ENCODE assay signal across 8 cellular contexts in the genomic region with DNA sequence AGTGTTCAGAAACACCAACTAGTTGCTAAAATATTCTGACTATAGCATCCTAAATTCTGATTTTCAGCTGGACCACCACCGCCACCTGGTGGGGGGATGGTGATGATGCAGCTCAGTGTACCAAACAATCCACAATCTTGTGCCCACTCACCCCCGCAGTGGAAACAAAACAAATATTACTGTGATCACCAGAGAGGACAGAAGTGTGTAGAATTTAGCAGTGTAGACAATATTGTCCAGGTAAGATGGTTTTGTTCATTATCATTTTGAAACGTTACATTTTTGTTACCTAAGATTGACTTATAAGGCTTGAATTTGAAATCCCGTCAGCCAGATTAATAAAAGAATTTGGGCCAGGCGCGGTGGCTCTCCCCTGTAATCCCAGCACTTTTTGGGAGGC. TPM values are rescaled to one million over a fixed set of nuclear protein-coding genes. Genes with fewer than 3 reads are reported as not detected.
DNase-seq lines count a peak whose midpoint lies in the region; ATAC-seq, FAIRE-seq and TF ChIP-seq lines count a peak whose summit lies in the region.

No MANE protein-coding gene starts in this region.

- H3K4me1 ChIP-seq in breast epithelium (no peaks in the 10 kb centered on the region), keratinocyte (ENCODE audit: control insufficient read depth, extremely low read depth, insufficient read depth, low read length) (no peaks in the 10 kb centered on the region)

- H3K36me3 ChIP-seq in breast epithelium (no peaks in the 10 kb centered on the region), keratinocyte (ENCODE audit: control insufficient read depth in 2 of 2, extremely low read depth in 1 of 2, insufficient read depth in 2 of 2, low read length in 2 of 2) (no peaks in the 10 kb centered on the region)

- no peaks in the 10 kb centered on the region for H3K27me3 ChIP-seq in breast epithelium
- H3K27me3 ChIP-seq in keratinocyte (ENCODE audit: control insufficient read depth, extremely low read depth, insufficient read depth, low read length) = no peaks in the 10 kb centered on the region

- no peaks in the 10 kb centered on the region for H3K79me2 ChIP-seq in keratinocyte (ENCODE audit: control insufficient read depth, insufficient read depth, low read length)

- intact Hi-C loops in breast epithelium (cut with DNase I; ENCODE audit: low total_unique reads) = no loop called here

- no peak overlapping the region for H3K4me3 ChIP-seq in AG09309 (ENCODE audit: control insufficient read depth, low read depth, low read length)
- no peak overlapping the region for H3K4me3 ChIP-seq in WI38 (ENCODE audit: low read depth, low read length)
- H3K4me3 ChIP-seq in breast epithelium = no peak overlapping the region
- no peak overlapping the region for H3K4me3 ChIP-seq in keratinocyte (ENCODE audit: control insufficient read depth in 2 of 3, extremely low read depth in 1 of 3, insufficient read depth in 2 of 3, low read depth in 1 of 3, low read length in 3 of 3)

- H3K27ac ChIP-seq in breast epithelium (no peak overlapping the region), keratinocyte (ENCODE audit: control insufficient read depth, insufficient read depth, low read length) (no peak overlapping the region)

- DNase-seq in AG09309 (ENCODE audit: low read depth) = no peak
- peak; percentile 41 for DNase-seq in M059J (ENCODE audit: low read depth)
- DNase-seq in breast epithelium (ENCODE audit: low spot score in 2 of 2) = peak; percentile 25 to 57
- no peak for DNase-seq in keratinocyte (ENCODE audit: low read depth, low spot score)
- peak; percentile 77 to 80 for DNase-seq in stimulated activated CD4-positive, alpha-beta T cell treated with anti-CD3 and anti-CD28 coated beads, Interleukin-2, amount 100 ng/mL, for 24 hours
- no peak for DNase-seq in GF-D8 (lab: John Stamatoyannopoulos, UW)

- TF ChIP-seq POLR2A in breast epithelium (IDR thresholded peaks at IDR 0.05) = no peak

- TF ChIP-seq CTCF in AG09309 (IDR thresholded peaks at IDR 0.05; ENCODE audit: control insufficient read depth, insufficient read depth, low read depth, low read length, missing control alignments) (peak; percentile 92), WI38 (IDR thresholded peaks at IDR 0.05; ENCODE audit: low read depth, low read length) (peak; percentile 87), breast epithelium (IDR thresholded peaks at IDR 0.05) (peak; percentile 82 to 84 (median 83)), keratinocyte (optimal IDR thresholded peaks at IDR 0.05 in 1 of 3, IDR thresholded peaks at IDR 0.05 in 1 of 3, conservative IDR thresholded peaks at IDR 0.05 in 1 of 3; ENCODE audit: extremely low read depth in 1 of 3, insufficient read depth in 2 of 3, low read length in 3 of 3) (peak; percentile 78 to 94 (median 93))

- H2AFZ ChIP-seq in keratinocyte (ENCODE audit: control insufficient read depth, low read length) = no peak overlapping the region

- no peaks in the 10 kb centered on the region for H3K9me1 ChIP-seq in keratinocyte (ENCODE audit: control insufficient read depth, extremely low read depth, insufficient read depth, low read length)

- peak; percentile 66 for ATAC-seq in GM18861 (IDR thresholded peaks at IDR 0.05; ENCODE audit: unreplicated experiment)

- H3K9me3 ChIP-seq in breast epithelium (no peaks in the 10 kb centered on the region), keratinocyte (ENCODE audit: control insufficient read depth, low read depth, low read length) (no peaks in the 10 kb centered on the region)

- H3K4me2 ChIP-seq in keratinocyte (ENCODE audit: control insufficient read depth, extremely low read depth, insufficient read depth, low read depth, low read length) = no peak overlapping the region

- H3K9ac ChIP-seq in keratinocyte (ENCODE audit: control insufficient read depth, extremely low read depth, insufficient read depth, low read length) = no peak overlapping the region

- H4K20me1 ChIP-seq in keratinocyte (ENCODE audit: control insufficient read depth, extremely low read depth, insufficient read depth, low read length) = no peaks in the 10 kb centered on the region

- FAIRE-seq in keratinocyte (lab: Jason Lieb, UNC) = peak; percentile 57

- dilution Hi-C loops in keratinocyte (cut with MboI; ENCODE audit: extremely low pct_ligation_motif_present, low sequenced_read_pairs) = no loop called here

RNA-seq across cellular contexts. Expression of a gene that starts 31.7 kb away (rescaled TPM):
- 53.1 and 55.5 TPM in 2 replicates for total RNA-seq in M059J (2014; rRNA removed; shearing (Covaris generic))
- 100 to 1,000 TPM in 1 of 3 donors, 10 to 100 TPM in 2; 70.2 to 101 (median 89.1) TPM for total RNA-seq in breast epithelium
- polyA plus RNA-seq in keratinocyte = 51.8 to 92.2 TPM (median 70.9 TPM) in 3 replicates
- polyA plus RNA-seq in keratinocyte (2011; ENCODE audit: low read depth) = 63.3 TPM
- 31.4 and 93.4 TPM in 2 replicates for polyA plus RNA-seq in keratinocyte (2011; cell fraction: cytosol; rRNA removed)
- polyA plus RNA-seq in keratinocyte (2011; cell fraction: nucleus; rRNA removed) = 102 and 118 TPM in 2 replicates
- 46.5 and 50.3 TPM in 2 replicates for polyA plus RNA-seq in keratinocyte (2012; ENCODE audit: low replicate concordance)
- 14.2 to 55.4 TPM (median 42.0 TPM) in 3 replicates for polyA minus RNA-seq in keratinocyte
- polyA minus RNA-seq in keratinocyte (2011; cell fraction: cytosol; rRNA and poly(A)+ RNA removed) = 73.5 TPM
- 35.8 and 71.8 TPM in 2 replicates for polyA minus RNA-seq in keratinocyte (2011; cell fraction: nucleus; rRNA and poly(A)+ RNA removed)

Comparison
In these comparisons a context has a peak if more than half of its experiments do, and no peak if none do; other contexts are left out.
1. DNase-seq: peak in M059J (single experiment), breast epithelium (2 of 2) and stimulated activated CD4-positive, alpha-beta T cell treated with anti-CD3 and anti-CD28 coated beads, Interleukin-2, amount 100 ng/mL, for 24 hours (2 of 2); none in AG09309 (single experiment), keratinocyte (single experiment) and GF-D8 (single experiment).
2. Peak in every context shown above with its lines, with median percentiles within 50 percentile points of each other: CTCF ChIP-seq.